ENCODE assay signal across 1 cellular context in the genomic region with DNA sequence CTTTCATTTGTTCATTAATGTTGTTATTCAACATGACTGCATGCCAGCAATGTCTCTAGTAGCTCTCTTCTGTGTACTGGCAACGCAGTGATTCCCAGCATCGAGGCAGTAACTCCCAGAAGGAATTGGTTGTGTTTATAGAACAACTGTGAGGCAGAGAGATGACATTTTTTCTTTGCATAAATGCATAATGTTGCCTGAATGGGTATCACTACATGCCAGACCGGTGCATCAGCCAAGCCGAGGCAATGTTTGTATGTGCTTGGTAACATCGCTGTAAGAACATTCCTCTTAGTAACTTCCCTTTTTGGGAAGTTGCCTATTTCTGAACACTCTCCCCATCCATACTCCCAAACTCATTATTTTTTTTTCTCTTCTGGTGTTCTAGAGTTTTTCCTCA.
TF ChIP-seq lines count a peak whose summit lies in the region.

No MANE protein-coding gene starts in this region.

TF ChIP-seq in IMR-90, 13 proteins besides CTCF, POLR2A, EP300 and RAD21:
- TF ChIP-seq FOS (IDR thresholded peaks at IDR 0.05; ENCODE audit: low read depth, low read length) (no peak), CEBPB (IDR thresholded peaks at IDR 0.05; ENCODE audit: low read depth, low read length) (peak; percentile 17; the same call in 1 of the 2 replicates), NFE2L2 (IDR thresholded peaks at IDR 0.05; ENCODE audit: low read depth, low read length) (no peak), MAFK (IDR thresholded peaks at IDR 0.05; ENCODE audit: low read depth, low read length) (no peak), RFX5 (IDR thresholded peaks at IDR 0.05; ENCODE audit: low read depth, low read length) (0 out of 2 replicates have a peak, but pooled peaks have one; percentile 37), MAZ (IDR thresholded peaks at IDR 0.05; ENCODE audit: borderline replicate concordance, low read depth, low read length) (no peak)
